ENCODE assay signal across 1 cellular context in genomic region chr6:161947371-161947770, GRCh38.
TF ChIP-seq lines count a peak whose summit lies in the region.

No MANE protein-coding gene starts in this region.

TF ChIP-seq in H1, 55 proteins besides CTCF, POLR2A, EP300 and RAD21 (continued from another document):
- no peak for TF ChIP-seq CHD7 (IDR thresholded peaks at IDR 0.05; ENCODE audit: insufficient replicate concordance, low read length)
- no peak for TF ChIP-seq POLR2AphosphoS5 (IDR thresholded peaks at IDR 0.05; ENCODE audit: low read depth, low read length)
- no peak for TF ChIP-seq BRCA1 (IDR thresholded peaks at IDR 0.05; ENCODE audit: low read depth, low read length)
- TF ChIP-seq NANOG (IDR thresholded peaks at IDR 0.05; ENCODE audit: insufficient read depth, low read depth, low read length, poor library complexity, severe bottlenecking): no peak
- TF ChIP-seq CREB1 (IDR thresholded peaks at IDR 0.05): no peak
- TF ChIP-seq GTF2F1 (IDR thresholded peaks at IDR 0.05; ENCODE audit: borderline replicate concordance, low read depth, low read length): no peak
- TF ChIP-seq MAFK (IDR thresholded peaks at IDR 0.05; ENCODE audit: low read depth, low read length): no peak
- no peak for TF ChIP-seq HDAC6 (IDR thresholded peaks at IDR 0.05; ENCODE audit: low read depth, low read length)
- TF ChIP-seq SP1 (IDR thresholded peaks at IDR 0.05; ENCODE audit: low read depth, low read length): no peak
- TF ChIP-seq KDM1A (IDR thresholded peaks at IDR 0.05; ENCODE audit: borderline replicate concordance, low read length): no peak
- no peak for TF ChIP-seq TAF7 (optimal IDR thresholded peaks at IDR 0.05; ENCODE audit: borderline replicate concordance, low read depth, low read length)
